In the genomic region with DNA sequence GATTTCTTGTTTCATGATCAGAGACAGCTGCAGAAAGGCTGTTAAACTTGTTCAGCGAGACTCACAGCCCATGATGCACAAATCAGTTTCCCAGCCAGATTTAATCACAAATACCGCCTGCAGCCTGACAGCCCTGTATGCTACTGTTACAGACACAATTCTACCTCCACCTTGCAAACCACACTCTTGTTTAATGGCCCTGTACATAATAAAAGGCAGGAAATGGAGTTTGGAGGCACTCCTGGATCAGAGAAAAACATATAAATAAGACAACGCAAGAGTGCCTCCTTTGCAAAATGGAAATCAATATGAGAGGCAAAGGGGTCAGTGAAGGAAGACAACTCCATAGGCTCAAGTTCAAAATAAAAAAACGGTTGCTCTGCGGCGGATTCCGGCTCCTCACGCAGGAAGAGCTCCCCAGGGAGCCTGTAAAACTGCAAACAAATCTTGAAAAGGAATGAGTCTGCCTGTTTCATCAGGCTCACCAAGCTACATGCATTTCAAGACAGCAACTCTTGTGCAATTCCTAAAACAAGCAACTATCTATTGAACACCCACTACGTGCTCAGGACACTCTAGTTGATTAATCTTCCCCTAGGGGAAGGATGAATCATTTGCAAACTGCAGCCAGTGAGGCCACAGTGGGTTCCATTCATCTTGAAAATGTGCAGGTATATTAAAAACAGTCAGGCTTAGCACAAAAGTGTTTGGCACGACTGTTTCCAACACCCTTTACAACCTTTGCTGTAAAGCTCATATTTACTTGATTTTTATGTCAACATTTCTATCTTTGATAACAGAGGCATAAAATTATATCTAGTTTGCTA, we compare ENCODE assay signal across 8 cellular contexts. TPM values are rescaled to one million over a fixed set of nuclear protein-coding genes. Genes with fewer than 3 reads are reported as not detected.
A peak's percentile ranks its signal among the peaks of the same experiment; 100 is the strongest.
DNase-seq lines count a peak whose midpoint lies in the region; ATAC-seq, FAIRE-seq and TF ChIP-seq lines count a peak whose summit lies in the region.

No MANE protein-coding gene starts in this region.

- in situ Hi-C loops in GM13976 (cut with MboI; ENCODE audit: low sequenced_read_pairs, unreplicated experiment), result no loop called here

- DNase-seq in DMS53 (lab: John Stamatoyannopoulos, UW) (peak; percentile 81), NCI-H1105 (lab: John Stamatoyannopoulos, UW) (peak; percentile 32), astrocyte (ENCODE audit: low read depth) (no peak), lung (ENCODE audit: low spot score) (no peak), GM13976 (ENCODE audit: low spot score) (no peak), KG1 (lab: John Stamatoyannopoulos, UW) (no peak)

- H3K27ac ChIP-seq in astrocyte (ENCODE audit: low read depth, low read length) (no peak overlapping the region), lung (ENCODE audit: low read depth in 1 of 2, low read length in 1 of 2) (peak overlapping the region; percentile 24 to 98)

- no peaks in the 10 kb centered on the region for H3K79me2 ChIP-seq in astrocyte (ENCODE audit: insufficient read depth, low read length)

- H3K4me1 ChIP-seq in astrocyte (ENCODE audit: insufficient read depth, low read length) (no peaks in the 10 kb centered on the region), lung (ENCODE audit: control insufficient read depth in 2 of 2, insufficient read depth in 2 of 2, low read length in 2 of 2) (peaks cover 19 to 37% of the 10 kb centered on the region in 2 donors)

- no peaks in the 10 kb centered on the region for H4K20me1 ChIP-seq in astrocyte (ENCODE audit: insufficient read depth, low read length)

- H3K27me3 ChIP-seq in astrocyte (ENCODE audit: insufficient read depth, low read length) (peaks cover 19% of the 10 kb centered on the region), lung (ENCODE audit: control insufficient read depth, insufficient read depth) (no peaks in the 10 kb centered on the region)

- ATAC-seq in lung (ENCODE audit: insufficient read depth, low FRiP score) (peak; percentile 20), HG03196 (IDR thresholded peaks at IDR 0.05; ENCODE audit: unreplicated experiment) (no peak), HG03175 (IDR thresholded peaks at IDR 0.05; ENCODE audit: unreplicated experiment) (no peak)

- no peaks in the 10 kb centered on the region for H3K27me3 Mint-ChIP-seq in astrocyte (ENCODE audit: low read depth, unreplicated experiment)

- H2AFZ ChIP-seq in astrocyte (ENCODE audit: low read depth, low read length), result no peak overlapping the region

- H3K9me3 ChIP-seq in astrocyte (ENCODE audit: insufficient read depth, low read depth, low read length) (no peaks in the 10 kb centered on the region), lung (ENCODE audit: control insufficient read depth in 2 of 2, insufficient read depth in 1 of 2, low read length in 1 of 2) (no peaks in the 10 kb centered on the region)

- peaks cover 15% of the 10 kb centered on the region for H3K4me1 Mint-ChIP-seq in astrocyte (ENCODE audit: low read depth, unreplicated experiment)

- no peak overlapping the region for H3K9ac ChIP-seq in astrocyte (ENCODE audit: low read length)

- H3K9me3 Mint-ChIP-seq in astrocyte (ENCODE audit: unreplicated experiment), result no peaks in the 10 kb centered on the region

- no peak overlapping the region for H3K27ac Mint-ChIP-seq in astrocyte (ENCODE audit: unreplicated experiment)

- no peaks in the 10 kb centered on the region for H3K36me3 ChIP-seq in astrocyte (ENCODE audit: insufficient read depth, low read length)
- no peaks in the 10 kb centered on the region for H3K36me3 ChIP-seq in lung (ENCODE audit: control insufficient read depth in 2 of 2, insufficient read depth in 2 of 2, low read length in 2 of 2)

- H3K4me3 ChIP-seq in astrocyte (ENCODE audit: insufficient read depth, low read depth, low read length) (no peak overlapping the region), lung (no peak overlapping the region)

- no peak overlapping the region for H3K4me2 ChIP-seq in astrocyte (ENCODE audit: low read length)

- FAIRE-seq in astrocyte (lab: Jason Lieb, UNC), result no peak

- no peaks in the 10 kb centered on the region for H3K36me3 Mint-ChIP-seq in astrocyte (ENCODE audit: low read depth, unreplicated experiment)

- 23 to 37% methylated on average over 10 of the region's 10 CpGs for WGBS in lung, 2 donors

- H3K4me3 Mint-ChIP-seq in astrocyte (ENCODE audit: unreplicated experiment), result peak overlapping the region; percentile 4

- TF ChIP-seq CTCF in astrocyte (IDR thresholded peaks at IDR 0.05; ENCODE audit: insufficient read depth, low read depth, low read length), result no peak
- TF ChIP-seq CTCF in lung (IDR thresholded peaks at IDR 0.05; ENCODE audit: control extremely low read depth, extremely low read depth), result no peak
- no peak for TF ChIP-seq CTCF in GM13976 (IDR thresholded peaks at IDR 0.05; ENCODE audit: borderline replicate concordance, control extremely low read depth, extremely low read depth, insufficient read depth, missing control alignments)

RNA-seq across cellular contexts. Expression of gene TBC1D8, which starts 37.5 kb away (rescaled TPM):
- total RNA-seq in astrocyte (1.9 and 2.4 TPM in 2 replicates), lung (10 to 100 TPM; 35.4 to 40.7 TPM)
- polyA plus RNA-seq in lung, result 10 to 100 TPM; 15.8 to 24.1 TPM

Comparison
In these comparisons a context has a peak if more than half of its experiments do, and no peak if none do; other contexts are left out.
1. DNase-seq: peak in DMS53 (single experiment) and NCI-H1105 (single experiment); none in astrocyte (single experiment), lung (single experiment), GM13976 (single experiment) and KG1 (single experiment).
2. RNA of gene TBC1D8, which starts 37.5 kb away (total RNA-seq): 35.4 to 40.7 TPM in lung; 1.9 to 2.4 TPM in astrocyte; every median in the first group is over 10 times any median in the second.